26 cellular contexts compared by ENCODE assay signal in the genomic region with DNA sequence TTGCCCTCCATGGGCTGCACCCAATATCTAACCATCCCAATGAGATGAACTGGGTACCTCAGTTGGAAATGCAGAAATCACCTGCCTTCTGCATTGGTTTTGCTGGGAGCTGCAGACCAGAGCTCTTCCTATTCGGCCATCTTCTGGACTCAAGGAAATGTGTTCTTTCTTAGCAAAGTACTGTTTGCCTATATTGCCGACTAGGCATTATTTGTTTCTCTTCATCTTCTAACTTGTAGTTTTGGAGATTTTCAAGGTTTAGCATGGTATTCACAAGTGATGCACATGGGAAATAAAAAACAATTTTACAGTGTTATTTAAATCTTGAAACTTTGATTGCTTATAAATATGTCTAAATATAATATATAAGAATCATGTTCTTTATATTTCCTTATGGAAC.
"Had no signal": no experiment of that assay in that cellular context is flagged by ENCODE, and none has a peak within 500 bp of the region (broad histone marks: within the 10 kb centered on the region; RNA-seq: fewer than 3 reads in every experiment).

No MANE protein-coding gene starts in this region.

- H3K27ac ChIP-seq: neural progenitor cell, ovary, parathyroid adenoma, psoas muscle, skin epidermis, spleen, stomach, thoracic aorta, thyroid gland, tibial nerve, upper lobe of left lung, vagina had no signal

- H3K9ac ChIP-seq: neural progenitor cell, parathyroid adenoma had no signal

- ATAC-seq: naive thymus-derived CD4-positive, alpha-beta T cell; natural killer cell; psoas muscle; right cardiac atrium; sciatic nerve; stimulated activated effector memory CD8-positive, alpha-beta T cell treated with anti-CD3 and anti-CD28 coated beads, Interleukin-12 subunit alpha, Interleukin-12 subunit beta, amount 100 ng/mL, for 72 hours; stimulated activated naive B cell treated with anti-CD40 and anti-IgM and Interleukin-4, amounts not matched to agents 10 μg/mL and 1 μg/mL and 100 μg/mL, for 72 hours had no signal

- H3K36me3 ChIP-seq: neural progenitor cell, ovary, spleen, stomach, thoracic aorta, thyroid gland, tibial nerve, upper lobe of left lung, vagina had no signal

- H3K4me2 ChIP-seq: neural progenitor cell, smooth muscle cell had no signal

- DNase-seq: naive thymus-derived CD4-positive, alpha-beta T cell; natural killer cell; occipital lobe; ovary; psoas muscle; right cardiac atrium; stimulated activated CD4-positive, alpha-beta T cell treated with anti-CD3 and anti-CD28 coated beads, Interleukin-12 subunit alpha, Interleukin-12 subunit beta, amount 100 ng/mL, for 4 hours; stimulated activated CD4-positive, alpha-beta T cell treated with anti-CD3 and anti-CD28 coated beads, Interleukin-1b, Interleukin-23, amount 100 ng/mL, for 48 hours; stimulated activated CD4-positive, alpha-beta T cell treated with anti-CD3 and anti-CD28 coated beads, Interleukin-4, amount 100 ng/mL, for 1 hour; stimulated activated naive B cell treated with anti-CD40 and anti-IgM and Interleukin-4, amounts not matched to agents 10 μg/mL and 1 μg/mL and 100 μg/mL, for 72 hours; stimulated activated naive CD4-positive, alpha-beta T cell treated with Interleukin-2 at 50 U/mL for 16 hours; stomach; thyroid gland; trophoblast cell; upper lobe of left lung had no signal

- H3K9me3 ChIP-seq: ovary, psoas muscle, stomach, thoracic aorta, thyroid gland, upper lobe of left lung, vagina had no signal

- FAIRE-seq: urothelium cell line had no signal

- H3K27me3 ChIP-seq: neural progenitor cell, ovary, stomach, thyroid gland, tibial nerve, upper lobe of left lung, vagina had no signal

- H2AFZ ChIP-seq: neural progenitor cell, parathyroid adenoma had no signal

- H3K79me2 ChIP-seq: parathyroid adenoma had no signal

- H3K4me1 ChIP-seq: neural progenitor cell, parathyroid adenoma, psoas muscle, spleen, stomach, thyroid gland, tibial nerve, upper lobe of left lung, vagina had no signal

- H3K4me3 ChIP-seq: neural progenitor cell, ovary, psoas muscle, skin epidermis, smooth muscle cell, spleen, stomach, thoracic aorta, thyroid gland, tibial nerve, upper lobe of left lung, vagina had no signal
